8 cellular contexts compared by ENCODE assay signal in genomic region chr2:87629491-87630458, GRCh38.
A peak's percentile ranks its signal among the peaks of the same experiment; 100 is the strongest.
DNase-seq lines count a peak whose midpoint lies in the region; ATAC-seq and TF ChIP-seq lines count a peak whose summit lies in the region.
"Not testable (repeated sequence)": the region's sequence is repeated elsewhere in the genome, so short reads cannot be mapped to it uniquely, and the experiment has no call there.

No MANE protein-coding gene starts in this region.

- not testable (repeated sequence) for H3K36me3 ChIP-seq in MG63; kidney epithelial cell (ENCODE audit: control insufficient read depth, insufficient read depth, low read length)

- not testable (repeated sequence) for H3K4me3 ChIP-seq in MG63; epithelial cell of esophagus (ENCODE audit: low read length); kidney epithelial cell (ENCODE audit: low read depth, low read length)

- H3K36me3 Mint-ChIP-seq in activated naive CD4-positive, alpha-beta T cell treated with anti-CD3 and anti-CD28 coated beads, Interleukin-2, amount 50 U/mL, for 72 hours = not testable (repeated sequence)

- TF ChIP-seq CTCF in AG09319 (IDR thresholded peaks at IDR 0.05; ENCODE audit: low read depth, low read length); epithelial cell of esophagus (IDR thresholded peaks at IDR 0.05; ENCODE audit: insufficient read depth, low read depth, low read length, missing control alignments); kidney epithelial cell (IDR thresholded peaks at IDR 0.05; ENCODE audit: insufficient read depth, low read length, poor library complexity, severe bottlenecking): not testable (repeated sequence)

- not testable (repeated sequence) for H3K27me3 ChIP-seq in MG63; kidney epithelial cell (ENCODE audit: control insufficient read depth, insufficient read depth, low read length)

- H3K27ac Mint-ChIP-seq in activated naive CD4-positive, alpha-beta T cell treated with anti-CD3 and anti-CD28 coated beads, Interleukin-2, amount 50 U/mL, for 72 hours = not testable (repeated sequence)

- peak; percentile 75 to 83 for ATAC-seq in activated CD4-positive, CD25-positive, alpha-beta regulatory T cell treated with anti-CD3 and anti-CD28 coated beads, Interleukin-2, amount 50 U/mL, for 24 hours
- ATAC-seq in activated naive CD4-positive, alpha-beta T cell treated with anti-CD3 and anti-CD28 coated beads, Interleukin-2, amount 50 U/mL, for 72 hours = peak; percentile 6 to 57

- H3K9me3 ChIP-seq in MG63 = not testable (repeated sequence)

- not testable (repeated sequence) for H3K9me3 Mint-ChIP-seq in activated naive CD4-positive, alpha-beta T cell treated with anti-CD3 and anti-CD28 coated beads, Interleukin-2, amount 50 U/mL, for 72 hours

- DNase-seq in AG09319 (ENCODE audit: extremely low read depth, low read depth) (peak; percentile 74), HCEC 1CT (peak; percentile 84), MG63 (peak; percentile 80), epithelial cell of esophagus (ENCODE audit: low read depth) (peak; percentile 78), kidney epithelial cell (ENCODE audit: low read depth) (peak; percentile 45)
- not testable (repeated sequence) for DNase-seq in activated naive CD4-positive, alpha-beta T cell treated with anti-CD3 and anti-CD28 coated beads, Interleukin-2, amount 50 U/mL, for 72 hours (ENCODE audit: low spot score in 2 of 2)
- DNase-seq in stimulated activated CD4-positive, alpha-beta T cell treated with anti-CD3 and anti-CD28 coated beads, Interleukin-4, amount 100 ng/mL, for 24 hours = peak; percentile 52
